ENCODE assay signal across 20 cellular contexts in the genomic region with DNA sequence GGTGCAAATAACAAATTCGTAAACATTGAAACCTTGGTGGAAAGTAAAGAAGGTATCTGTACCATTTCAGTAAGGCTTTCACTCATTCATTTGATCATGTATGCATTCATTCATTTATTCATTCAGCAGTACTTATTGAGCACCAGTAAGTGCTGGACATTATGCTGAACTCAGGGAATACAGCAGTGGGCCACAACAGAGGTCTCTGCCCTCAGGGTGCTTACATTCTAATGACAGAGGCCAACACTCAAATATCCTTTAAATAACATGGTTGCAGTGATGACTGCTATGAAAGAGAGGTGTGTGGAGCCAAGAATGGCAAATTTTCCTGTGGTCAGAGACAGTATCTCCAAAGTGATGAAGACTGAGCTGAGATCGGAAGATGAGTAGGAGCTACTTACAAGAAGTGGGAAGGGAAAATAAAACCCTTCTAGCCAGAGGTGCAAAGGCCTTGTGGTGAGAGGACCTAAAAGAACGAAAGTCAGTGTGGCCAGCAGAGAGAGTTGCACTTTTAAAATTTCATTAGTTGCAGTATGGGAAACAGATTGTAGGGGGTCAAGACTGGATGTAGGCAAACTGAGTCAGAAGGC. TPM values are rescaled to one million over a fixed set of nuclear protein-coding genes. Genes with fewer than 3 reads are reported as not detected.
A peak's percentile ranks its signal among the peaks of the same experiment; 100 is the strongest.
DNase-seq lines count a peak whose midpoint lies in the region; ATAC-seq and TF ChIP-seq lines count a peak whose summit lies in the region.
"Had no signal": no experiment of that assay in that cellular context is flagged by ENCODE, and none has a peak within 500 bp of the region (broad histone marks: within the 10 kb centered on the region; RNA-seq: fewer than 3 reads in every experiment).

No MANE protein-coding gene starts in this region.

- no peaks in the 10 kb centered on the region for H3K4me1 ChIP-seq in suprapubic skin
- H3K4me1 ChIP-seq: BE2C, SJCRH30 had no signal

- TF ChIP-seq POLR2A in suprapubic skin (IDR thresholded peaks at IDR 0.05): no peak

- POLR2A ChIA-PET in activated CD4-positive, alpha-beta T cell treated with anti-CD3 and anti-CD28 coated beads for 36 hours (lab: Charles Lee): no interaction called here
- POLR2A ChIA-PET in activated CD8-positive, alpha-beta T cell treated with anti-CD3 and anti-CD28 coated beads for 36 hours (lab: Charles Lee): interaction anchor here (0.7 to 3.5 kb wide), 15 partner anchors 9 to 80 kb away, joined by 3 to 35 read pairs (median 4); partner anchors contain the start of genes CD48, LY9 and SLAMF7

- DNase-seq in activated CD4-positive, alpha-beta T cell treated with anti-CD3 and anti-CD28 coated beads for 36 hours: no peak
- DNase-seq in activated CD4-positive, alpha-beta T cell treated with anti-CD3 and anti-CD28 coated beads, Interleukin-2, amount 50 U/mL, for 48 hours: no peak
- DNase-seq in activated CD8-positive, alpha-beta T cell treated with anti-CD3 and anti-CD28 coated beads for 36 hours: no peak
- DNase-seq in natural killer cell treated with Interleukin-12 subunit alpha and Interleukin-12 subunit beta and Interleukin-15 and Interleukin-18, amount 100 ng/mL, for 72 hours (ENCODE audit: low spot score): peak; percentile 84
- no peak for DNase-seq in NCI-H2029 treated with DMSO at 0.1 percent for 48 hours (lab: John Stamatoyannopoulos, UW)
- no peak for DNase-seq in middle frontal gyrus (ENCODE audit: extremely low spot score, low spot score)
- no peak for DNase-seq in suprapubic skin (ENCODE audit: low spot score in 2 of 2)
- DNase-seq: adrenal gland; BE2C; mesenchymal stem cell; NCI-H2081 treated with DMSO at 0.1 percent for 48 hours; NCI-H526; OCI-M1; SJCRH30; stimulated activated CD4-positive, alpha-beta T cell treated with anti-CD3 and anti-CD28 coated beads, Interleukin-4, amount 100 ng/mL, for 1 hour had no signal

- H3K4me3 ChIP-seq in suprapubic skin: no peak overlapping the region
- H3K4me3 ChIP-seq: adrenal gland, SJCRH30 had no signal

- H3K9me3 ChIP-seq in suprapubic skin: no peaks in the 10 kb centered on the region
- H3K9me3 ChIP-seq: adrenal gland, BE2C, SJCRH30 had no signal

- no peak for TF ChIP-seq EP300 in suprapubic skin (IDR thresholded peaks at IDR 0.05)

- H3K36me3 Mint-ChIP-seq in activated CD4-positive, alpha-beta T cell treated with anti-CD3 and anti-CD28 coated beads for 36 hours (ENCODE audit: low read depth): peaks cover 17% of the 10 kb centered on the region
- peaks cover 47% of the 10 kb centered on the region for H3K36me3 Mint-ChIP-seq in activated CD8-positive, alpha-beta T cell treated with anti-CD3 and anti-CD28 coated beads for 36 hours (ENCODE audit: low read depth)
- peaks cover 41% of the 10 kb centered on the region for H3K36me3 Mint-ChIP-seq in natural killer cell treated with Interleukin-12 subunit alpha and Interleukin-12 subunit beta and Interleukin-15 and Interleukin-18, amount 100 ng/mL, for 72 hours

- peak; percentile 12 for ATAC-seq in activated CD4-positive, alpha-beta T cell treated with anti-CD3 and anti-CD28 coated beads for 36 hours
- peak; percentile 21 for ATAC-seq in GM19035 (IDR thresholded peaks at IDR 0.05; ENCODE audit: unreplicated experiment)
- ATAC-seq in activated CD8-positive, alpha-beta T cell treated with anti-CD3 and anti-CD28 coated beads for 36 hours: peak; percentile 25
- ATAC-seq in natural killer cell treated with Interleukin-12 subunit alpha and Interleukin-12 subunit beta and Interleukin-15 and Interleukin-18, amount 100 ng/mL, for 72 hours: peak; percentile 76 to 82
- ATAC-seq: esophagus mucosa had no signal

- H3K9me3 Mint-ChIP-seq in activated CD4-positive, alpha-beta T cell treated with anti-CD3 and anti-CD28 coated beads for 36 hours (ENCODE audit: low read depth): peaks cover 2% of the 10 kb centered on the region
- peaks cover 14% of the 10 kb centered on the region for H3K9me3 Mint-ChIP-seq in activated CD8-positive, alpha-beta T cell treated with anti-CD3 and anti-CD28 coated beads for 36 hours
- peaks cover 8% of the 10 kb centered on the region for H3K9me3 Mint-ChIP-seq in natural killer cell treated with Interleukin-12 subunit alpha and Interleukin-12 subunit beta and Interleukin-15 and Interleukin-18, amount 100 ng/mL, for 72 hours

- CTCF ChIA-PET in activated CD4-positive, alpha-beta T cell treated with anti-CD3 and anti-CD28 coated beads for 36 hours (lab: Charles Lee): interaction anchor here (0.6 to 3.0 kb wide), 9 partner anchors 8 to 431 kb away, joined by 3 to 17 read pairs (median 3); partner anchors contain the start of gene SLAMF7
- CTCF ChIA-PET in activated CD8-positive, alpha-beta T cell treated with anti-CD3 and anti-CD28 coated beads for 36 hours (lab: Charles Lee): interaction anchor here (1.1 to 2.9 kb wide), 9 partner anchors 10 to 195 kb away, joined by 3 to 31 read pairs (median 7); no protein-coding TSS in a partner anchor

- no peak overlapping the region for H3K4me3 Mint-ChIP-seq in activated CD4-positive, alpha-beta T cell treated with anti-CD3 and anti-CD28 coated beads for 36 hours
- H3K4me3 Mint-ChIP-seq in activated CD8-positive, alpha-beta T cell treated with anti-CD3 and anti-CD28 coated beads for 36 hours: peak overlapping the region; percentile 40
- H3K4me3 Mint-ChIP-seq in natural killer cell treated with Interleukin-12 subunit alpha and Interleukin-12 subunit beta and Interleukin-15 and Interleukin-18, amount 100 ng/mL, for 72 hours: peak overlapping the region; percentile 82

- H3K27me3 ChIP-seq in suprapubic skin: no peaks in the 10 kb centered on the region
- H3K27me3 ChIP-seq: adrenal gland, SJCRH30 had no signal

- intact Hi-C loops in activated CD4-positive, alpha-beta T cell treated with anti-CD3 and anti-CD28 coated beads for 36 hours (cut with DNase I, micrococcal nuclease): no loop called here
- intact Hi-C loops in activated CD8-positive, alpha-beta T cell treated with anti-CD3 and anti-CD28 coated beads for 36 hours (cut with micrococcal nuclease): no loop called here

- H3K27ac ChIP-seq in suprapubic skin: no peak overlapping the region
- H3K27ac ChIP-seq: adrenal gland, SJCRH30 had no signal

- no peaks in the 10 kb centered on the region for H3K27me3 Mint-ChIP-seq in activated CD4-positive, alpha-beta T cell treated with anti-CD3 and anti-CD28 coated beads for 36 hours
- no peaks in the 10 kb centered on the region for H3K27me3 Mint-ChIP-seq in activated CD8-positive, alpha-beta T cell treated with anti-CD3 and anti-CD28 coated beads for 36 hours
- H3K27me3 Mint-ChIP-seq in natural killer cell treated with Interleukin-12 subunit alpha and Interleukin-12 subunit beta and Interleukin-15 and Interleukin-18, amount 100 ng/mL, for 72 hours: no peaks in the 10 kb centered on the region

- 91% methylated on average over 3 of the region's 3 CpGs for WGBS in suprapubic skin

- peaks cover 40% of the 10 kb centered on the region for H3K4me1 Mint-ChIP-seq in activated CD4-positive, alpha-beta T cell treated with anti-CD3 and anti-CD28 coated beads for 36 hours
- peaks cover 74% of the 10 kb centered on the region for H3K4me1 Mint-ChIP-seq in activated CD8-positive, alpha-beta T cell treated with anti-CD3 and anti-CD28 coated beads for 36 hours (ENCODE audit: low read depth)
- H3K4me1 Mint-ChIP-seq in natural killer cell treated with Interleukin-12 subunit alpha and Interleukin-12 subunit beta and Interleukin-15 and Interleukin-18, amount 100 ng/mL, for 72 hours (ENCODE audit: low read depth in 2 of 2): peaks cover 83 to 85% of the 10 kb centered on the region in 2 donors

- TF ChIP-seq CTCF in activated CD8-positive, alpha-beta T cell treated with anti-CD3 and anti-CD28 coated beads for 36 hours (IDR thresholded peaks at IDR 0.05): no peak
- TF ChIP-seq CTCF in suprapubic skin (IDR thresholded peaks at IDR 0.05): no peak

- H3K36me3 ChIP-seq in suprapubic skin: no peaks in the 10 kb centered on the region
- H3K36me3 ChIP-seq: adrenal gland, BE2C, SJCRH30 had no signal

- H3K27ac Mint-ChIP-seq in activated CD4-positive, alpha-beta T cell treated with anti-CD3 and anti-CD28 coated beads for 36 hours: peak overlapping the region; percentile 11
- H3K27ac Mint-ChIP-seq in activated CD8-positive, alpha-beta T cell treated with anti-CD3 and anti-CD28 coated beads for 36 hours: peak overlapping the region; percentile 95
- H3K27ac Mint-ChIP-seq in natural killer cell treated with Interleukin-12 subunit alpha and Interleukin-12 subunit beta and Interleukin-15 and Interleukin-18, amount 100 ng/mL, for 72 hours: peak overlapping the region; percentile 93

RNA-seq across cellular contexts. Expression of gene SLAMF7, which starts 17.7 kb away (rescaled TPM):
- total RNA-seq in activated CD4-positive, alpha-beta T cell treated with anti-CD3 and anti-CD28 coated beads for 36 hours: 10 to 100 TPM; 35.9 to 40.3 TPM
- total RNA-seq in activated CD8-positive, alpha-beta T cell treated with anti-CD3 and anti-CD28 coated beads for 36 hours: 10 to 100 TPM; 90.0 to 93.5 TPM
- 1,000 to 10,000 TPM in 1 of 2 donors, 100 to 1,000 TPM in 1; 677 to 1,669 TPM for total RNA-seq in natural killer cell treated with Interleukin-12 subunit alpha and Interleukin-12 subunit beta and Interleukin-15 and Interleukin-18, amount 100 ng/mL, for 72 hours
- 1 to 10 TPM; 1.1 to 3.4 (median 1.9) TPM for total RNA-seq in suprapubic skin
- total RNA-seq: HT-29, SJCRH30 had no signal

RNA-seq across cellular contexts. Expression of gene LY9, which starts 39.3 kb away (rescaled TPM):
- 10 to 100 TPM in 1 of 2 experiments, 1 to 10 TPM in 1; 10.0 to 11.0 TPM for total RNA-seq in activated CD4-positive, alpha-beta T cell treated with anti-CD3 and anti-CD28 coated beads for 36 hours
- 10 to 100 TPM; 19.1 to 19.5 TPM for total RNA-seq in activated CD8-positive, alpha-beta T cell treated with anti-CD3 and anti-CD28 coated beads for 36 hours
- 1 to 10 TPM in 1 of 2 donors, under 1 TPM in 1; 0.92 to 1.2 TPM for total RNA-seq in natural killer cell treated with Interleukin-12 subunit alpha and Interleukin-12 subunit beta and Interleukin-15 and Interleukin-18, amount 100 ng/mL, for 72 hours
- total RNA-seq in suprapubic skin: 1 to 10 TPM in 2 of 4 donors, under 1 TPM in 1, not detected in 1; 0.34 to 3.5 (median 1.2) TPM
- total RNA-seq: A172, HT-29, SJCRH30, temporal lobe had no signal

RNA-seq across cellular contexts. Expression of gene CD48, which starts 45.1 kb away (rescaled TPM):
- total RNA-seq in activated CD4-positive, alpha-beta T cell treated with anti-CD3 and anti-CD28 coated beads for 36 hours: 100 to 1,000 TPM; 180 to 217 TPM
- 100 to 1,000 TPM; 379 to 388 TPM for total RNA-seq in activated CD8-positive, alpha-beta T cell treated with anti-CD3 and anti-CD28 coated beads for 36 hours
- 100 to 1,000 TPM; 434 to 816 TPM for total RNA-seq in natural killer cell treated with Interleukin-12 subunit alpha and Interleukin-12 subunit beta and Interleukin-15 and Interleukin-18, amount 100 ng/mL, for 72 hours
- 1 to 10 TPM in 2 of 4 donors, under 1 TPM in 1, not detected in 1; 0.60 to 1.6 (median 1.0) TPM for total RNA-seq in suprapubic skin
- total RNA-seq: A172, HT-29, SJCRH30, temporal lobe had no signal

Comparison
In these comparisons a context has a peak if more than half of its experiments do, and no peak if none do; other contexts are left out.
1. ATAC-seq: peak in every context shown above with its lines; median percentile 79 in natural killer cell treated with Interleukin-12 subunit alpha and Interleukin-12 subunit beta and Interleukin-15 and Interleukin-18, amount 100 ng/mL, for 72 hours; 25 in activated CD8-positive, alpha-beta T cell treated with anti-CD3 and anti-CD28 coated beads for 36 hours; 21 in GM19035; 12 in activated CD4-positive, alpha-beta T cell treated with anti-CD3 and anti-CD28 coated beads for 36 hours.
2. H3K27ac Mint-ChIP-seq: peak in every context shown above with its lines; median percentile 95 in activated CD8-positive, alpha-beta T cell treated with anti-CD3 and anti-CD28 coated beads for 36 hours; 93 in natural killer cell treated with Interleukin-12 subunit alpha and Interleukin-12 subunit beta and Interleukin-15 and Interleukin-18, amount 100 ng/mL, for 72 hours; 11 in activated CD4-positive, alpha-beta T cell treated with anti-CD3 and anti-CD28 coated beads for 36 hours.
3. RNA of gene SLAMF7, which starts 17.7 kb away (total RNA-seq): 677 to 1,669 TPM in natural killer cell treated with Interleukin-12 subunit alpha and Interleukin-12 subunit beta and Interleukin-15 and Interleukin-18, amount 100 ng/mL, for 72 hours, 90.0 to 93.5 TPM in activated CD8-positive, alpha-beta T cell treated with anti-CD3 and anti-CD28 coated beads for 36 hours and 35.9 to 40.3 TPM in activated CD4-positive, alpha-beta T cell treated with anti-CD3 and anti-CD28 coated beads for 36 hours; 1.1 to 3.4 TPM in suprapubic skin; every median in the first group is over 4 times any median in the second.
4. RNA of gene CD48, which starts 45.1 kb away (total RNA-seq): 434 to 816 TPM in natural killer cell treated with Interleukin-12 subunit alpha and Interleukin-12 subunit beta and Interleukin-15 and Interleukin-18, amount 100 ng/mL, for 72 hours, 379 to 388 TPM in activated CD8-positive, alpha-beta T cell treated with anti-CD3 and anti-CD28 coated beads for 36 hours and 180 to 217 TPM in activated CD4-positive, alpha-beta T cell treated with anti-CD3 and anti-CD28 coated beads for 36 hours; 0.60 to 1.6 TPM in suprapubic skin; every median in the first group is over 10 times any median in the second.